In genomic region chr12:26121841-26122680, GRCh38 we compare ENCODE assay signal across 8 cellular contexts. TPM values are rescaled to one million over a fixed set of nuclear protein-coding genes. Genes with fewer than 3 reads are reported as not detected.
DNase-seq lines count a peak whose midpoint lies in the region; ATAC-seq and TF ChIP-seq lines count a peak whose summit lies in the region.

No MANE protein-coding gene starts in this region.

- H3K4me1 Mint-ChIP-seq in T-helper 2 cell treated with Interferon-gamma antibody and Interleukin-4, amounts not matched to agents 5 μg/mL and 100 μg/mL, for 36 hours (ENCODE audit: low read depth): peaks cover 22% of the 10 kb centered on the region
- H3K4me1 Mint-ChIP-seq in dendritic cell treated with granulocyte-macrophage colony-stimulating factor and Interleukin-4, amounts not matched to agents 40 ng/mL and 50 ng/mL, for 4 days (ENCODE audit: low read depth): peaks cover 54% of the 10 kb centered on the region

- in situ Hi-C loops in transverse colon (cut with MboI; ENCODE audit: low pct_ligation_motif_present in 1 of 4, low pct_unique_long_range_greater_than_20kb in 1 of 4, low sequenced_read_pairs in 3 of 4): loop anchor here in 3 of 4 donors (25.0 kb wide), 2 partner anchors 290 to 515 kb away; no protein-coding TSS in a partner anchor

- TF ChIP-seq POLR2A in transverse colon (IDR thresholded peaks at IDR 0.05): peak; percentile 16

- H3K27me3 Mint-ChIP-seq in T-helper 2 cell treated with Interferon-gamma antibody and Interleukin-4, amounts not matched to agents 5 μg/mL and 100 μg/mL, for 36 hours (ENCODE audit: low read depth): peaks cover 81% of the 10 kb centered on the region
- peaks cover 75% of the 10 kb centered on the region for H3K27me3 Mint-ChIP-seq in dendritic cell treated with granulocyte-macrophage colony-stimulating factor and Interleukin-4, amounts not matched to agents 40 ng/mL and 50 ng/mL, for 4 days

- peak overlapping the region; percentile 36 for H3K4me3 Mint-ChIP-seq in T-helper 2 cell treated with Interferon-gamma antibody and Interleukin-4, amounts not matched to agents 5 μg/mL and 100 μg/mL, for 36 hours
- H3K4me3 Mint-ChIP-seq in dendritic cell treated with granulocyte-macrophage colony-stimulating factor and Interleukin-4, amounts not matched to agents 40 ng/mL and 50 ng/mL, for 4 days: peak overlapping the region; percentile 71

- H3K27me3 ChIP-seq in transverse colon: peaks cover 40% of the 10 kb centered on the region

- H3K4me3 ChIP-seq in GM12865 (ENCODE audit: low read depth, low read length): peak overlapping the region; percentile 42
- peak overlapping the region; percentile 25 to 72 (median 52) for H3K4me3 ChIP-seq in transverse colon

- ATAC-seq in HG03045 (IDR thresholded peaks at IDR 0.05; ENCODE audit: unreplicated experiment) (peak; percentile 32), HG02763 (IDR thresholded peaks at IDR 0.05; ENCODE audit: unreplicated experiment) (no peak)

- peaks cover 9 to 54% (median 25%) of the 10 kb centered on the region in 4 donors for H3K4me1 ChIP-seq in transverse colon

- intact Hi-C loops in dendritic cell treated with granulocyte-macrophage colony-stimulating factor and Interleukin-4, amounts not matched to agents 40 ng/mL and 50 ng/mL, for 4 days (cut with micrococcal nuclease): loop anchor here (5.0 kb wide), 1 partner anchor 150 kb away; no protein-coding TSS in a partner anchor
- intact Hi-C loops in transverse colon (cut with DNase I; ENCODE audit: low total_unique reads): loop anchor here (5.0 kb wide), 1 partner anchor 75 kb away; the partner anchor contains the start of gene SSPN

- TF ChIP-seq CTCF in GM12865 (IDR thresholded peaks at IDR 0.05; ENCODE audit: insufficient read depth, low read depth, low read length, missing control alignments) (no peak), transverse colon (IDR thresholded peaks at IDR 0.05) (no peak)

- peak overlapping the region; percentile 86 to 96 (median 90) for H3K27ac ChIP-seq in transverse colon

- TF ChIP-seq EP300 in transverse colon (IDR thresholded peaks at IDR 0.05; ENCODE audit: low read depth): no peak

- WGBS in transverse colon (ENCODE audit: low coverage in 1 of 2), 2 donors: 1 to 21% methylated on average over 3 to 66 of the region's 94 CpGs

- no peaks in the 10 kb centered on the region for H3K9me3 Mint-ChIP-seq in T-helper 2 cell treated with Interferon-gamma antibody and Interleukin-4, amounts not matched to agents 5 μg/mL and 100 μg/mL, for 36 hours
- no peaks in the 10 kb centered on the region for H3K9me3 Mint-ChIP-seq in dendritic cell treated with granulocyte-macrophage colony-stimulating factor and Interleukin-4, amounts not matched to agents 40 ng/mL and 50 ng/mL, for 4 days

- DNase-seq in GM12865 (ENCODE audit: low read depth) (peak; percentile 46), medulla oblongata (ENCODE audit: extremely low spot score) (peak; percentile 42), transverse colon (no peak), NCI-H226 (no peak)
- no peak for DNase-seq in T-helper 2 cell treated with Interferon-gamma antibody and Interleukin-4, amounts not matched to agents 5 μg/mL and 100 μg/mL, for 36 hours (ENCODE audit: low spot score)

- H3K36me3 ChIP-seq in transverse colon: no peaks in the 10 kb centered on the region

- no peaks in the 10 kb centered on the region for H3K9me3 ChIP-seq in transverse colon

- H3K36me3 Mint-ChIP-seq in T-helper 2 cell treated with Interferon-gamma antibody and Interleukin-4, amounts not matched to agents 5 μg/mL and 100 μg/mL, for 36 hours (ENCODE audit: low read depth): no peaks in the 10 kb centered on the region
- H3K36me3 Mint-ChIP-seq in dendritic cell treated with granulocyte-macrophage colony-stimulating factor and Interleukin-4, amounts not matched to agents 40 ng/mL and 50 ng/mL, for 4 days (ENCODE audit: low read depth): no peaks in the 10 kb centered on the region

- H3K27ac Mint-ChIP-seq in T-helper 2 cell treated with Interferon-gamma antibody and Interleukin-4, amounts not matched to agents 5 μg/mL and 100 μg/mL, for 36 hours: no peak overlapping the region
- no peak overlapping the region for H3K27ac Mint-ChIP-seq in dendritic cell treated with granulocyte-macrophage colony-stimulating factor and Interleukin-4, amounts not matched to agents 40 ng/mL and 50 ng/mL, for 4 days

RNA-seq across cellular contexts. Expression of gene BHLHE41, which starts 2.8 kb away (rescaled TPM):
- total RNA-seq in transverse colon: 10 to 100 TPM in 3 of 4 donors, not detected in 1; 12.2 to 22.8 (median 18.1) TPM

Comparison
In these comparisons a context has a peak if more than half of its experiments do, and no peak if none do; other contexts are left out.
1. DNase-seq: peak in GM12865 (single experiment) and medulla oblongata (single experiment); none in T-helper 2 cell treated with Interferon-gamma antibody and Interleukin-4, amounts not matched to agents 5 μg/mL and 100 μg/mL, for 36 hours (single experiment), transverse colon (single experiment) and NCI-H226 (single experiment).